Comparison of ENCODE assay signal across 1 cellular context in genomic region chr6:10838794-10839333, GRCh38.
TF ChIP-seq lines count a peak whose summit lies in the region.

No MANE protein-coding gene starts in this region.

TF ChIP-seq in HepG2, 621 proteins besides CTCF, POLR2A, EP300 and RAD21:
- no peak for TF ChIP-seq ZNF446 (CRISPR knock-in tag; IDR thresholded peaks at IDR 0.05)
- 0 out of 2 replicates have a peak, but pooled peaks have one; percentile 18 for TF ChIP-seq ZNF264 (CRISPR knock-in tag; IDR thresholded peaks at IDR 0.05)
- no peak for TF ChIP-seq CCDC6 (CRISPR knock-in tag; IDR thresholded peaks at IDR 0.05)
- TF ChIP-seq ZNF142 (CRISPR knock-in tag; IDR thresholded peaks at IDR 0.05), result no peak
- TF ChIP-seq ZSCAN31 (CRISPR knock-in tag; IDR thresholded peaks at IDR 0.05; ENCODE audit: low read depth), result peak; percentile 6; the same call in 1 of the 2 replicates
- TF ChIP-seq SNAPC2 (CRISPR knock-in tag; IDR thresholded peaks at IDR 0.05), result 0 out of 2 replicates have a peak, but pooled peaks have one; percentile 59
- 0 out of 2 replicates have a peak, but pooled peaks have one; percentile 59 for TF ChIP-seq ZNF414 (CRISPR knock-in tag; IDR thresholded peaks at IDR 0.05)
- TF ChIP-seq STAG1 (CRISPR knock-in tag; IDR thresholded peaks at IDR 0.05), result no peak
- TF ChIP-seq RARA (CRISPR knock-in tag; IDR thresholded peaks at IDR 0.05), result no peak
- TF ChIP-seq SRSF9 (IDR thresholded peaks at IDR 0.05; ENCODE audit: borderline replicate concordance, insufficient read depth, low read depth, low read length, poor library complexity, severe bottlenecking), result no peak
- TF ChIP-seq CREB3 (CRISPR knock-in tag; IDR thresholded peaks at IDR 0.05), result 0 out of 2 replicates have a peak, but pooled peaks have one; percentile 28
- no peak for TF ChIP-seq ZFY (CRISPR knock-in tag; IDR thresholded peaks at IDR 0.05)
- 0 out of 2 replicates have a peak, but pooled peaks have one; percentile 27 for TF ChIP-seq TOPORS (CRISPR knock-in tag; IDR thresholded peaks at IDR 0.05)
- no peak for TF ChIP-seq NFE2L1 (CRISPR knock-in tag; IDR thresholded peaks at IDR 0.05; ENCODE audit: borderline replicate concordance)
- 0 out of 2 replicates have a peak, but pooled peaks have one; percentile 15 for TF ChIP-seq ZIK1 (CRISPR knock-in tag; IDR thresholded peaks at IDR 0.05; ENCODE audit: borderline replicate concordance, low read depth)
- TF ChIP-seq POLR2G (IDR thresholded peaks at IDR 0.05; ENCODE audit: low read depth, low read length), result no peak
- TF ChIP-seq FOXK2 (IDR thresholded peaks at IDR 0.05), result no peak
